In genomic region chr5:177370488-177371119, GRCh38 we compare ENCODE assay signal across 9 cellular contexts. TPM values are rescaled to one million over a fixed set of nuclear protein-coding genes. Genes with fewer than 3 reads are reported as not detected.
A peak's percentile ranks its signal among the peaks of the same experiment; 100 is the strongest.
DNase-seq lines count a peak whose midpoint lies in the region; ATAC-seq, FAIRE-seq and TF ChIP-seq lines count a peak whose summit lies in the region.
"Had no signal": no experiment of that assay in that cellular context is flagged by ENCODE, and none has a peak within 500 bp of the region (broad histone marks: within the 10 kb centered on the region; RNA-seq: fewer than 3 reads in every experiment).

No MANE protein-coding gene starts in this region.

- intact Hi-C loops in activated CD8-positive, alpha-beta T cell treated with anti-CD3 and anti-CD28 coated beads for 36 hours (cut with micrococcal nuclease), result no loop called here
- intact Hi-C loops in thyroid gland (cut with DNase I), result no loop called here

- no peaks in the 10 kb centered on the region for H3K27me3 ChIP-seq in HAP-1 (ENCODE audit: low read depth)
- H3K27me3 ChIP-seq in mucosa of rectum (ENCODE audit: control insufficient read depth in 2 of 2, insufficient read depth in 2 of 2, low read length in 2 of 2), result no peaks in the 10 kb centered on the region
- no peaks in the 10 kb centered on the region for H3K27me3 ChIP-seq in thyroid gland

- peak; percentile 65 for ATAC-seq in activated CD8-positive, alpha-beta T cell treated with anti-CD3 and anti-CD28 coated beads for 36 hours
- ATAC-seq in GM21737 (IDR thresholded peaks at IDR 0.05; ENCODE audit: unreplicated experiment), result no peak

- no peaks in the 10 kb centered on the region for H3K9me3 Mint-ChIP-seq in activated CD8-positive, alpha-beta T cell treated with anti-CD3 and anti-CD28 coated beads for 36 hours

- no peak for FAIRE-seq in D721Med (lab: Jason Lieb, UNC)

- H3K27me3 Mint-ChIP-seq in activated CD8-positive, alpha-beta T cell treated with anti-CD3 and anti-CD28 coated beads for 36 hours, result no peaks in the 10 kb centered on the region

- peaks cover 40% of the 10 kb centered on the region for H3K36me3 Mint-ChIP-seq in activated CD8-positive, alpha-beta T cell treated with anti-CD3 and anti-CD28 coated beads for 36 hours (ENCODE audit: low read depth)

- H3K9me3 ChIP-seq in HAP-1, result no peaks in the 10 kb centered on the region
- H3K9me3 ChIP-seq in mucosa of rectum (ENCODE audit: control insufficient read depth in 2 of 2, low read length in 2 of 2), result no peaks in the 10 kb centered on the region
- no peaks in the 10 kb centered on the region for H3K9me3 ChIP-seq in thyroid gland

- 74 to 80% methylated on average over 3 to 4 of the region's 42 CpGs for WGBS in thyroid gland, 2 donors

- POLR2A ChIA-PET in activated CD8-positive, alpha-beta T cell treated with anti-CD3 and anti-CD28 coated beads for 36 hours (lab: Charles Lee), result interaction anchor here (0.8 to 2.6 kb wide), 8 partner anchors 9 to 75 kb away, joined by 3 to 9 read pairs (median 4); no protein-coding TSS in a partner anchor

- H3K4me1 ChIP-seq in HAP-1 (peaks cover 2% of the 10 kb centered on the region), mucosa of rectum (ENCODE audit: control insufficient read depth in 2 of 2, insufficient read depth in 2 of 2, low read length in 2 of 2) (peaks cover 24 to 26% of the 10 kb centered on the region in 2 donors), thyroid gland (peaks cover 18 to 27% of the 10 kb centered on the region in 2 donors)

- no peak for TF ChIP-seq CTCF in D721Med (IDR thresholded peaks at IDR 0.05; ENCODE audit: insufficient read depth, missing control alignments)
- no peak for TF ChIP-seq CTCF in activated CD8-positive, alpha-beta T cell treated with anti-CD3 and anti-CD28 coated beads for 36 hours (IDR thresholded peaks at IDR 0.05)
- TF ChIP-seq CTCF in epithelial cell of proximal tubule (conservative IDR thresholded peaks at IDR 0.05; ENCODE audit: low read depth, low read length), result peak; percentile 57
- peak in 4 of 6 experiments; percentile 41 to 63 (median 48) for TF ChIP-seq CTCF in thyroid gland (IDR thresholded peaks at IDR 0.05)

- CTCF ChIA-PET in activated CD8-positive, alpha-beta T cell treated with anti-CD3 and anti-CD28 coated beads for 36 hours (lab: Charles Lee), result interaction anchor here (0.7 to 8.4 kb wide), 20 partner anchors 8 to 87 kb away, joined by 3 to 86 read pairs (median 4); partner anchors contain the start of genes LMAN2, PFN3, PRR7 and RGS14

- no peak for TF ChIP-seq POLR2A in thyroid gland (IDR thresholded peaks at IDR 0.05)

- H3K36me3 ChIP-seq in HAP-1 (replicated peaks) (no peaks in the 10 kb centered on the region), mucosa of rectum (ENCODE audit: control insufficient read depth in 2 of 2, insufficient read depth in 2 of 2, low read length in 2 of 2) (peaks cover 0 to 11% of the 10 kb centered on the region in 2 donors), thyroid gland (no peaks in the 10 kb centered on the region)

- DNase-seq in D721Med (ENCODE audit: insufficient read length, low spot score), result peak; percentile 67
- DNase-seq in HAP-1 (ENCODE audit: low spot score in 2 of 2), result peak; percentile 63 to 91
- DNase-seq in NCI-H2171 treated with DMSO at 0.1 percent for 48 hours (lab: John Stamatoyannopoulos, UW), result peak; percentile 49
- DNase-seq in activated CD8-positive, alpha-beta T cell treated with anti-CD3 and anti-CD28 coated beads for 36 hours, result peak; percentile 63
- DNase-seq in epithelial cell of proximal tubule (ENCODE audit: low read depth), result peak; percentile 56
- DNase-seq in thyroid gland, result peak; percentile 87 to 91

- H3K9ac ChIP-seq in mucosa of rectum (ENCODE audit: low read depth in 1 of 2, low read length in 2 of 2), result no peak overlapping the region

- no peak overlapping the region for H3K27ac Mint-ChIP-seq in activated CD8-positive, alpha-beta T cell treated with anti-CD3 and anti-CD28 coated beads for 36 hours

- in situ Hi-C loops in HAP-1 (cut with MboI; ENCODE audit: low sequenced_read_pairs), result no loop called here

- peaks cover 58% of the 10 kb centered on the region for H3K4me1 Mint-ChIP-seq in activated CD8-positive, alpha-beta T cell treated with anti-CD3 and anti-CD28 coated beads for 36 hours (ENCODE audit: low read depth)

- H3K27ac ChIP-seq in mucosa of rectum (ENCODE audit: low read depth in 2 of 2, low read length in 2 of 2) (peak overlapping the region in 1 of 2 donors; percentile 12), thyroid gland (no peak overlapping the region)

- H3K4me3 ChIP-seq in HAP-1 (no peak overlapping the region), epithelial cell of proximal tubule (ENCODE audit: low read depth, low read length) (peak overlapping the region; percentile 86), mucosa of rectum (ENCODE audit: low read length in 2 of 2) (peak overlapping the region; percentile 27 to 63), thyroid gland (replicated peaks in 1 of 3) (peak overlapping the region in 1 of 3 donors; percentile 21)

- no peak overlapping the region for H3K4me3 Mint-ChIP-seq in activated CD8-positive, alpha-beta T cell treated with anti-CD3 and anti-CD28 coated beads for 36 hours

RNA-seq across cellular contexts. Expression of gene RGS14, which starts 12.9 kb away (rescaled TPM):
- total RNA-seq in activated CD8-positive, alpha-beta T cell treated with anti-CD3 and anti-CD28 coated beads for 36 hours, result 10 to 100 TPM; 50.4 to 52.5 TPM
- total RNA-seq in epithelial cell of proximal tubule (17.1 and 19.6 TPM in 2 replicates), thyroid gland (10 to 100 TPM; 22.9 to 42.7 (median 26.7) TPM)

RNA-seq across cellular contexts. Expression of gene SLC34A1, which starts 13.6 kb away (rescaled TPM):
- under 1 TPM; 0.29 to 0.43 TPM for total RNA-seq in activated CD8-positive, alpha-beta T cell treated with anti-CD3 and anti-CD28 coated beads for 36 hours
- total RNA-seq in epithelial cell of proximal tubule, result not detected in 2 replicates
- not detected for total RNA-seq in thyroid gland
- total RNA-seq: T-helper 1 cell treated with Interleukin-12 subunit alpha and Interleukin-12 subunit beta and Interleukin-4 antibody, amounts not matched to agents 30 ng/mL and 1 ng/mL, for 36 hours had no signal

RNA-seq across cellular contexts. Expression of gene LMAN2, which starts 19.1 kb away (rescaled TPM):
- 10 to 100 TPM; 79.9 to 87.5 TPM for total RNA-seq in activated CD8-positive, alpha-beta T cell treated with anti-CD3 and anti-CD28 coated beads for 36 hours
- total RNA-seq in epithelial cell of proximal tubule, result 252 and 266 TPM in 2 replicates
- total RNA-seq in thyroid gland, result 100 to 1,000 TPM; 309 to 465 (median 383) TPM

RNA-seq across cellular contexts. Expression of gene PFN3, which starts 29.9 kb away (rescaled TPM):
- not detected for total RNA-seq in activated CD8-positive, alpha-beta T cell treated with anti-CD3 and anti-CD28 coated beads for 36 hours
- total RNA-seq in epithelial cell of proximal tubule, result not detected in 2 replicates
- not detected for total RNA-seq in thyroid gland
- total RNA-seq: T-helper 1 cell treated with Interleukin-12 subunit alpha and Interleukin-12 subunit beta and Interleukin-4 antibody, amounts not matched to agents 30 ng/mL and 1 ng/mL, for 36 hours had no signal

RNA-seq across cellular contexts. Expression of gene F12, which starts 38.8 kb away (rescaled TPM):
- 1 to 10 TPM; 7.9 TPM for total RNA-seq in activated CD8-positive, alpha-beta T cell treated with anti-CD3 and anti-CD28 coated beads for 36 hours
- total RNA-seq in epithelial cell of proximal tubule (9.2 and 12.9 TPM in 2 replicates), thyroid gland (1 to 10 TPM in 2 of 4 donors, under 1 TPM in 1, not detected in 1; 0.42 to 2.6 (median 1.1) TPM)

Comparison
In these comparisons a context has a peak if more than half of its experiments do, and no peak if none do; other contexts are left out.
1. CTCF ChIP-seq: peak in epithelial cell of proximal tubule (single experiment) and thyroid gland (4 of 6); none in D721Med (single experiment) and activated CD8-positive, alpha-beta T cell treated with anti-CD3 and anti-CD28 coated beads for 36 hours (single experiment).
2. Peak in every context shown above with its lines, with median percentiles within 50 percentile points of each other: DNase-seq.